ENCODE assay signal across 13 cellular contexts in the genomic region with DNA sequence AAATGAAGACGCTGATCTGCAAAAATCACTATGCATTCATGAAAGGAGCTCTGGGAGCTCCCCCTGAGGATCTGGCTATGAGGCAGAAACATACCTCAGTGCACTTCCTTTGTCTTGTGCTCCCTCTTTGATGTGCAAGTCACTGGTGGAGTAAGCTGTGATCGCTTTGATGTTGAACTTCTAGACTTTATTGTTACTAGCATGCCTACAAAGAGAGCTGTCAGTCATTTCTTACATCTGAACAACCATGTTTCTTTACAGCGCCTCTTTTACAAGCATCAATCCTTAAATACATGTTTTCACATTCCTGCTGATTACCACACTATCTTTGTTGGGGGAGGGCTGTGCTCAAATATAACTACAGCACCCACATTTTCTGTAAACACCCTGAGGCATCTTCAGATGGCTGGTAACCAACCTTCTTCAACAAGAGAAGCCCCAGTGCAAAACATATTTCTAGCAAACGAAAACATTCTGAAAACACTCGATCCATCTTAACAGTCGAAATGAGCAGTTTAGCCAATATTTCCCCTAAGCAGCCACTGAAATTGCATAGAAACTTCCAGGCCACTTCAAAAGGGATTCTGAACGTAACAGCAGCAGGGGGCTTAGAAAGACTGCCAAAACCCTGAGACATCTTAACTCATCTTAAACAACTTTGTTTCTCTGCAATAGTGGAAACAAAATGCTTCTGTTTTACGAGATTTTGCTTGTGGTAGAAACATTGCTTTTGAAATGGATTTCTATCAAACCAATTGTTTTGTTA.
DNase-seq lines count a peak whose midpoint lies in the region; ATAC-seq, FAIRE-seq and TF ChIP-seq lines count a peak whose summit lies in the region.
"Had no signal": no experiment of that assay in that cellular context is flagged by ENCODE, and none has a peak within 500 bp of the region (broad histone marks: within the 10 kb centered on the region; RNA-seq: fewer than 3 reads in every experiment).

No MANE protein-coding gene starts in this region.

- POLR2A ChIA-PET in Caco-2 (lab: Charles Lee) = interaction anchor here (1.0 kb wide), 2 partner anchors 10 to 11 kb away, joined by 3 to 4 read pairs; no protein-coding TSS in a partner anchor

- no peaks in the 10 kb centered on the region for H3K9me3 ChIP-seq in Caco-2
- H3K9me3 ChIP-seq in astrocyte (ENCODE audit: insufficient read depth, low read depth, low read length) = no peaks in the 10 kb centered on the region
- H3K9me3 ChIP-seq in osteoblast (ENCODE audit: low read depth, low read length) = no peaks in the 10 kb centered on the region
- H3K9me3 ChIP-seq: left ventricle myocardium inferior, psoas muscle had no signal

- H3K4me1 Mint-ChIP-seq in Caco-2 (ENCODE audit: low read depth, unreplicated experiment) = peaks cover 39% of the 10 kb centered on the region
- H3K4me1 Mint-ChIP-seq in astrocyte (ENCODE audit: low read depth, unreplicated experiment) = peaks cover 45% of the 10 kb centered on the region

- ATAC-seq in omental fat pad (ENCODE audit: low FRiP score) = no peak
- ATAC-seq: psoas muscle had no signal

- H3K27ac Mint-ChIP-seq in Caco-2 (ENCODE audit: unreplicated experiment) (peak overlapping the region; percentile 3), astrocyte (ENCODE audit: unreplicated experiment) (no peak overlapping the region)

- H3K36me3 Mint-ChIP-seq in Caco-2 (ENCODE audit: insufficient read depth, unreplicated experiment) (peaks cover 13% of the 10 kb centered on the region), astrocyte (ENCODE audit: low read depth, unreplicated experiment) (no peaks in the 10 kb centered on the region)

- H3K4me3 ChIP-seq in Caco-2 (ENCODE audit: low read depth, low read length) = no peak overlapping the region
- no peak overlapping the region for H3K4me3 ChIP-seq in astrocyte (ENCODE audit: insufficient read depth, low read depth, low read length)
- H3K4me3 ChIP-seq in osteoblast (ENCODE audit: insufficient read depth, low read length) = no peak overlapping the region
- H3K4me3 ChIP-seq: left ventricle myocardium inferior, psoas muscle had no signal

- H3K27me3 ChIP-seq in Caco-2 (replicated peaks; ENCODE audit: control insufficient read depth, insufficient read depth, low read length) (no peaks in the 10 kb centered on the region), astrocyte (ENCODE audit: insufficient read depth, low read length) (peaks cover 3% of the 10 kb centered on the region), osteoblast (ENCODE audit: insufficient read depth, low read length) (no peaks in the 10 kb centered on the region)

- H3K4me3 Mint-ChIP-seq in Caco-2 (ENCODE audit: unreplicated experiment) (peak overlapping the region; percentile 10), astrocyte (ENCODE audit: unreplicated experiment) (no peak overlapping the region)

- H3K9ac ChIP-seq in astrocyte (ENCODE audit: low read length) = no peak overlapping the region

- H4K20me1 ChIP-seq in astrocyte (ENCODE audit: insufficient read depth, low read length) = no peaks in the 10 kb centered on the region
- H4K20me1 ChIP-seq in osteoblast (ENCODE audit: insufficient read depth, low read length) = no peaks in the 10 kb centered on the region

- BruUV-seq in Caco-2 (replicated peaks; lab: Mats Ljungman, UMichigan) = no TSS peak

- no peak for FAIRE-seq in astrocyte (lab: Jason Lieb, UNC)
- FAIRE-seq: bronchial epithelial cell had no signal

- H3K79me2 ChIP-seq in astrocyte (ENCODE audit: insufficient read depth, low read length) (no peaks in the 10 kb centered on the region), osteoblast (ENCODE audit: insufficient read depth, low read length) (peaks cover 10% of the 10 kb centered on the region)

- H3K4me1 ChIP-seq in Caco-2 (peaks cover 42% of the 10 kb centered on the region), astrocyte (ENCODE audit: insufficient read depth, low read length) (no peaks in the 10 kb centered on the region), osteoblast (ENCODE audit: insufficient read depth, low read length) (peaks cover 5% of the 10 kb centered on the region)

- peaks cover 1% of the 10 kb centered on the region; the same call in 1 of the 2 replicates for H3K36me3 ChIP-seq in Caco-2 (ENCODE audit: control insufficient read depth, insufficient read depth, low read length)
- no peaks in the 10 kb centered on the region for H3K36me3 ChIP-seq in astrocyte (ENCODE audit: insufficient read depth, low read length)
- no peaks in the 10 kb centered on the region for H3K36me3 ChIP-seq in osteoblast (ENCODE audit: insufficient read depth, low read length)
- H3K36me3 ChIP-seq: left ventricle myocardium inferior had no signal

- H2AFZ ChIP-seq in astrocyte (ENCODE audit: low read depth, low read length) (no peak overlapping the region), osteoblast (ENCODE audit: low read length) (peak overlapping the region; percentile 28)

- CTCF ChIA-PET in Caco-2 (lab: Charles Lee) = interaction anchor here (0.5 kb wide), 1 partner anchor 184 kb away, joined by 3 read pairs; no protein-coding TSS in a partner anchor

- peak overlapping the region; percentile 7 for H3K4me2 ChIP-seq in astrocyte (ENCODE audit: low read length)
- H3K4me2 ChIP-seq in osteoblast (ENCODE audit: insufficient read depth, low read length) = peak overlapping the region; percentile 22

- DNase-seq in Caco-2 = peak; percentile 59 to 63
- peak; percentile 22 for DNase-seq in NCI-H69 (lab: John Stamatoyannopoulos, UW)
- no peak for DNase-seq in astrocyte (ENCODE audit: low read depth)
- no peak for DNase-seq in osteoblast (ENCODE audit: insufficient read length, low spot score, missing footprints)
- no peak for DNase-seq in GM10266 (ENCODE audit: extremely low spot score)
- DNase-seq in omental fat pad (ENCODE audit: low spot score) = no peak
- no peak for DNase-seq in SIG-M5 (lab: John Stamatoyannopoulos, UW)
- no peak for DNase-seq in NCI-H187 (lab: John Stamatoyannopoulos, UW)
- DNase-seq: left ventricle myocardium inferior; NCI-H1105; NK-92 treated with Interleukin-12 subunit alpha and Interleukin-12 subunit beta, amount 100 ng/mL, for 24 hours; psoas muscle had no signal

- H3K27me3 Mint-ChIP-seq in Caco-2 (ENCODE audit: insufficient read depth, unreplicated experiment) (no peaks in the 10 kb centered on the region), astrocyte (ENCODE audit: low read depth, unreplicated experiment) (no peaks in the 10 kb centered on the region)

- no peaks in the 10 kb centered on the region for H3K9me3 Mint-ChIP-seq in Caco-2 (ENCODE audit: unreplicated experiment)
- H3K9me3 Mint-ChIP-seq in astrocyte (ENCODE audit: unreplicated experiment) = no peaks in the 10 kb centered on the region

- TF ChIP-seq CTCF in Caco-2 (IDR thresholded peaks at IDR 0.05; ENCODE audit: insufficient read depth in 1 of 2, low read depth in 1 of 2, low read length in 1 of 2, severe bottlenecking in 1 of 2, unreplicated experiment in 1 of 2) (no peak), astrocyte (IDR thresholded peaks at IDR 0.05; ENCODE audit: insufficient read depth, low read depth, low read length) (no peak), osteoblast (IDR thresholded peaks at IDR 0.05; ENCODE audit: extremely low read depth, low read depth, low read length) (no peak), GM10266 (IDR thresholded peaks at IDR 0.05; ENCODE audit: control insufficient read depth, insufficient read depth, low read depth, missing control alignments) (no peak), omental fat pad (IDR thresholded peaks at IDR 0.05) (no peak)

- H3K27ac ChIP-seq in astrocyte (ENCODE audit: low read depth, low read length) (no peak overlapping the region), osteoblast (ENCODE audit: low read depth, low read length) (no peak overlapping the region)
- H3K27ac ChIP-seq: left ventricle myocardium inferior, psoas muscle had no signal

- intact Hi-C loops in Caco-2 (cut with micrococcal nuclease; ENCODE audit: unreplicated experiment) = loop anchor here (1.0 kb wide), 2 partner anchors 10 to 29 kb away; no protein-coding TSS in a partner anchor

Comparison
In these comparisons a context has a peak if more than half of its experiments do, and no peak if none do; other contexts are left out.
1. DNase-seq: peak in Caco-2 (2 of 2) and NCI-H69 (single experiment); none in astrocyte (single experiment), osteoblast (single experiment), GM10266 (single experiment), omental fat pad (single experiment), SIG-M5 (single experiment) and NCI-H187 (0 of 2).